9 cellular contexts compared by ENCODE assay signal in the genomic region with DNA sequence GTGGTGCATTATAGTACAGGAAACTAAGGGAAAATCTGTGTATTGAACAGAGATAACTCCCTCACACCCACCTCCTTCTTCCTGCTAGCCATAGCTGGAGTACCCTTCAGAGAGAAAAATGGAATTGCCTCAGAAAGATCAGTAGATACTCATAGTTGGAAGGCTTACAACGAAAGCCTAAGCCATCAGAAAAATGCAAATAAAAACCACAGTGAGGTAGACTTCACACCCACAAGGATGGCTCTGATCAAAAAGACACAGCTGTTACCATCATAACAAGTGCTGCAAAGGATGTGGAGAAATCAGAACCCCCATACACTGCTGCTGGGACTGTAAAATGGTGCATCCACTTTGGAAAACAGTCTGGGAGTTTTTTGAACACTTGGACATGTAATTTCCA. TPM values are rescaled to one million over a fixed set of nuclear protein-coding genes. Genes with fewer than 3 reads are reported as not detected.
DNase-seq lines count a peak whose midpoint lies in the region; ATAC-seq and TF ChIP-seq lines count a peak whose summit lies in the region.
"Had no signal": no experiment of that assay in that cellular context is flagged by ENCODE, and none has a peak within 500 bp of the region (broad histone marks: within the 10 kb centered on the region; RNA-seq: fewer than 3 reads in every experiment).

No MANE protein-coding gene starts in this region.

- no peak overlapping the region for H3K9ac ChIP-seq in adipocyte (ENCODE audit: low read length)

- peak; percentile 91 for ATAC-seq in GM18909 (IDR thresholded peaks at IDR 0.05; ENCODE audit: poor library complexity, unreplicated experiment)
- peak; percentile 90 for ATAC-seq in HG03045 (IDR thresholded peaks at IDR 0.05; ENCODE audit: unreplicated experiment)

- H3K9me3 ChIP-seq in A673 (ENCODE audit: low read depth, low read length, poor library complexity, severe bottlenecking) = no peaks in the 10 kb centered on the region
- H3K9me3 ChIP-seq in adipocyte (ENCODE audit: control insufficient read depth, low read length) = no peaks in the 10 kb centered on the region

- H3K4me1 ChIP-seq in A673 (ENCODE audit: insufficient read depth, low read length, poor library complexity, severe bottlenecking) (peaks cover 45% of the 10 kb centered on the region), adipocyte (ENCODE audit: control insufficient read depth, insufficient read depth, low read length) (peaks cover 43% of the 10 kb centered on the region)

- no peak for TF ChIP-seq CTCF in A673 (conservative IDR thresholded peaks at IDR 0.05; ENCODE audit: low read depth, low read length)

- POLR2A ChIA-PET in A673 (lab: Charles Lee; ENCODE audit: low non-redundant PET) = no interaction called here

- BruUV-seq in A673 (replicated peaks; lab: Mats Ljungman, UMichigan) = no TSS peak

- H3K4me3 ChIP-seq in A673 (ENCODE audit: low read depth, low read length, poor library complexity, severe bottlenecking) = no peak overlapping the region
- H3K4me3 ChIP-seq in adipocyte (ENCODE audit: low read length) = no peak overlapping the region

- intact Hi-C loops in A673 (cut with micrococcal nuclease; ENCODE audit: unreplicated experiment) = no loop called here

- CTCF ChIA-PET in A673 (lab: Charles Lee) = no interaction called here

- DNase-seq in A673 (ENCODE audit: low spot score) = no peak
- peak; percentile 35 for DNase-seq in adipocyte (ENCODE audit: low read depth)
- DNase-seq in caudate nucleus (lab: John Stamatoyannopoulos, UW) = no peak
- no peak for DNase-seq in NCI-H748 treated with DMSO at 0.1 percent for 48 hours (lab: John Stamatoyannopoulos, UW)
- no peak for DNase-seq in activated CD8-positive, alpha-beta memory T cell treated with anti-CD3 and anti-CD28 coated beads, Interleukin-2, amount 50 U/mL, for 4 hours
- DNase-seq in HT-29 (ENCODE audit: low spot score) = no peak
- DNase-seq: glutamatergic neuron had no signal

- H3K36me3 ChIP-seq in A673 (ENCODE audit: insufficient read depth, low read length, poor library complexity, severe bottlenecking) (no peaks in the 10 kb centered on the region), adipocyte (ENCODE audit: control insufficient read depth, insufficient read depth, low read length, severe bottlenecking) (no peaks in the 10 kb centered on the region)

- H3K27me3 ChIP-seq in A673 (replicated peaks; ENCODE audit: insufficient read depth, low read depth, low read length, poor library complexity) (no peaks in the 10 kb centered on the region), adipocyte (replicated peaks; ENCODE audit: control insufficient read depth, insufficient read depth, low read length) (no peaks in the 10 kb centered on the region)

- H3K27ac ChIP-seq in A673 (ENCODE audit: low read depth, low read length, poor library complexity, severe bottlenecking) (peak overlapping the region; percentile 43), caudate nucleus (ENCODE audit: low read depth, low read length) (no peak overlapping the region)

RNA-seq across cellular contexts. Expression of gene DLG1, which starts 7.4 kb away (rescaled TPM):
- total RNA-seq in A673 (2021) = 107 TPM in 2 replicates
- total RNA-seq in HT-29 (2014; rRNA removed; shearing (Covaris generic)) = 36.7 and 53.7 TPM in 2 replicates
